19 cellular contexts compared by ENCODE assay signal in the genomic region with DNA sequence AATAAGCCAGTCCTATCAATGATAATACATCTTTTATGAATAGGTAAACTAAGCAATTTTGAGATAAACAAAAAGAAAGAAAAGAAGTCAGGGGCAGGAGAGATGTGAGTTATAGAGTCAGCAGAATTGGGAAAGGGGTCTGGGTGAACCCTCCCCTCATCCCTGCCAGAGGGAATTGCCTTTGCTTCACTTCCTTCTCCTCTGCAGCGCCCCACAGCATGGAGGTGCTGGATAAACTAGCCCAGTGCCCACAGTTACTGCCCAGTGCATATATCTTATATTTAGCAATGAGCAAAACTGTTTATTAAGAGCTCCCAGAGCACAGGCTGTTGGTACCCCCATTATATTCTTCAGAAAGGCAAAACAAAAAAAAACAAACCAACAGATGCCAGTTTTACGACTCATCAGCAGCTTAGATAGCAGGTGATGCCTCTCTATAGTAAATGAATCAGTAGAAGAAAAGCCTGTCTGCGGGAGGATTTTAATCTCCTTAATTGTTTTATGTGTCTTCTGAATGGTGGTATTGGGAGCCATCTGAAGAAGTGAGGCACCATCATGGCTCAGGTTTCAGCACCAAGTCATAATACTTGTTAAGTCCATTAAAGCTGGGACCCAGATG.
DNase-seq lines count a peak whose midpoint lies in the region.
"Had no signal": no experiment of that assay in that cellular context is flagged by ENCODE, and none has a peak within 500 bp of the region (broad histone marks: within the 10 kb centered on the region; RNA-seq: fewer than 3 reads in every experiment).

No MANE protein-coding gene starts in this region.

- H3K36me3 ChIP-seq in neuronal stem cell (replicated peaks in 1 of 2; ENCODE audit: control insufficient read depth in 2 of 2, insufficient read depth in 2 of 2, low read length in 2 of 2): no peaks in the 10 kb centered on the region
- H3K36me3 ChIP-seq: Peyer's patch had no signal

- H3K4ac ChIP-seq in neuronal stem cell (ENCODE audit: low read length): no peak overlapping the region

- no peak overlapping the region for H2AK5ac ChIP-seq in neuronal stem cell (ENCODE audit: low read depth, low read length)

- H3K18ac ChIP-seq in neuronal stem cell (ENCODE audit: low read length): no peak overlapping the region

- no peak overlapping the region for H4K91ac ChIP-seq in neuronal stem cell (ENCODE audit: low read depth, low read length, poor library complexity)

- no peak overlapping the region for H2AFZ ChIP-seq in neuronal stem cell (ENCODE audit: low read length)

- no peak overlapping the region for H3K27ac ChIP-seq in neuronal stem cell (replicated peaks; ENCODE audit: low read length)
- H3K27ac ChIP-seq: A549, KMS-11, Peyer's patch had no signal

- H2BK120ac ChIP-seq in neuronal stem cell (ENCODE audit: low read depth, low read length): no peak overlapping the region

- H3K4me2 ChIP-seq in neuronal stem cell (ENCODE audit: insufficient read depth, low read length, poor library complexity, severe bottlenecking): no peak overlapping the region
- H3K4me2 ChIP-seq: A549, KMS-11 had no signal

- H3K9ac ChIP-seq in neuronal stem cell (ENCODE audit: low read depth, low read length, poor library complexity): no peak overlapping the region
- H3K9ac ChIP-seq: KMS-11 had no signal

- H3K14ac ChIP-seq in neuronal stem cell (ENCODE audit: low read length): no peak overlapping the region

- no peak overlapping the region for H3K4me3 ChIP-seq in neuronal stem cell (ENCODE audit: low read length in 2 of 2)
- H3K4me3 ChIP-seq: A549, Peyer's patch had no signal

- no peaks in the 10 kb centered on the region for H3K9me3 ChIP-seq in neuronal stem cell (replicated peaks in 1 of 2; ENCODE audit: control insufficient read depth in 2 of 2, insufficient read depth in 1 of 2, low read depth in 1 of 2, low read length in 2 of 2)
- H3K9me3 ChIP-seq: Peyer's patch had no signal

- H2BK12ac ChIP-seq in neuronal stem cell (ENCODE audit: low read length): no peak overlapping the region

- H3K23ac ChIP-seq in neuronal stem cell (ENCODE audit: low read depth, low read length, poor library complexity): no peak overlapping the region

- H2BK15ac ChIP-seq in neuronal stem cell (ENCODE audit: low read length): no peak overlapping the region

- no peak overlapping the region for H4K8ac ChIP-seq in neuronal stem cell (ENCODE audit: low read depth, low read length)

- no peak overlapping the region for H2BK5ac ChIP-seq in neuronal stem cell (ENCODE audit: low read length)

- H3K27me3 ChIP-seq in neuronal stem cell (ENCODE audit: control insufficient read depth in 3 of 3, insufficient read depth in 3 of 3, low read depth in 1 of 3, low read length in 3 of 3): no peaks in the 10 kb centered on the region
- H3K27me3 ChIP-seq: Peyer's patch had no signal

- WGBS in neuronal stem cell (ENCODE audit: extremely low coverage in 2 of 2, insufficient read length in 2 of 2, insufficient replicate concordance in 1 of 2), 2 donors: no CpG with 5 or more reads among the region's 3 CpGs

- peak; percentile 37 for DNase-seq in ELR (ENCODE audit: low read depth)
- peak; percentile 57 to 75 for DNase-seq in NCI-H524 (lab: John Stamatoyannopoulos, UW)
- DNase-seq in amniotic epithelial cell (ENCODE audit: low read depth): peak; percentile 27
- DNase-seq in myocyte (ENCODE audit: low read depth): peak; percentile 68
- DNase-seq in NCI-H1105 (lab: John Stamatoyannopoulos, UW): no peak
- DNase-seq in ecto neural progenitor cell (ENCODE audit: low spot score): no peak
- DNase-seq in neuronal stem cell (ENCODE audit: low spot score): no peak
- DNase-seq in midbrain (lab: John Stamatoyannopoulos, UW): no peak
- DNase-seq: C1 segment of cervical spinal cord, DND-41, MM.1S, NCI-H1092 treated with DMSO at 0.1 percent for 48 hours, NCI-H1694, NCI-H2107, NCI-H226, NCI-H774, Peyer's patch had no signal

- H3K79me1 ChIP-seq in neuronal stem cell (ENCODE audit: low read depth, low read length): no peaks in the 10 kb centered on the region

- peaks cover 0 to 8% of the 10 kb centered on the region in 2 donors for H3K4me1 ChIP-seq in neuronal stem cell (ENCODE audit: control insufficient read depth in 2 of 2, insufficient read depth in 1 of 2, low read depth in 1 of 2, low read length in 2 of 2)
- H3K4me1 ChIP-seq: A549, Peyer's patch had no signal

Comparison
In these comparisons a context has a peak if more than half of its experiments do, and no peak if none do; other contexts are left out.
1. DNase-seq: peak in ELR (single experiment), NCI-H524 (2 of 2), amniotic epithelial cell (single experiment) and myocyte (single experiment); none in NCI-H1105 (single experiment), ecto neural progenitor cell (single experiment), neuronal stem cell (single experiment) and midbrain (single experiment).